In genomic region chr6:57316581-57317059, GRCh38 we compare ENCODE assay signal across 8 cellular contexts. TPM values are rescaled to one million over a fixed set of nuclear protein-coding genes. Genes with fewer than 3 reads are reported as not detected.
DNase-seq lines count a peak whose midpoint lies in the region; ATAC-seq and TF ChIP-seq lines count a peak whose summit lies in the region.

No MANE protein-coding gene starts in this region.

- H3K27me3 Mint-ChIP-seq in chondrocyte (ENCODE audit: low read depth) = no peaks in the 10 kb centered on the region

- H3K4me1 Mint-ChIP-seq in chondrocyte (ENCODE audit: low read depth) = peaks cover 58% of the 10 kb centered on the region

- peak overlapping the region; percentile 97 for H3K27ac Mint-ChIP-seq in chondrocyte (ENCODE audit: unreplicated experiment)

- DNase-seq in AG09309 (ENCODE audit: low read depth) = peak; percentile 75
- DNase-seq in NCI-H2227 treated with DMSO at 0.1 percent for 48 hours (lab: John Stamatoyannopoulos, UW) = peak; percentile 74
- peak; percentile 69 for DNase-seq in activated CD4-positive, CD25-positive, alpha-beta regulatory T cell treated with anti-CD3 and anti-CD28 coated beads, Interleukin-2, amount 50 U/mL, for 16 hours (ENCODE audit: low read depth, low spot score)
- no peak for DNase-seq in chondrocyte (ENCODE audit: low spot score)
- peak; percentile 90 for DNase-seq in kidney glomerular epithelial cell (lab: John Stamatoyannopoulos, UW)
- peak; percentile 50 to 70 (median 62) for DNase-seq in stimulated activated CD4-positive, alpha-beta T cell treated with anti-CD3 and anti-CD28 coated beads, Interleukin-1b, Interleukin-23, amount 100 ng/mL, for 24 hours (ENCODE audit: low read depth in 4 of 4, low spot score in 1 of 4)

- H3K36me3 Mint-ChIP-seq in chondrocyte (ENCODE audit: low read depth) = peaks cover 11% of the 10 kb centered on the region

- H3K9me3 Mint-ChIP-seq in chondrocyte (ENCODE audit: low read depth) = no peaks in the 10 kb centered on the region

- peak overlapping the region; percentile 85 for H3K4me3 ChIP-seq in AG09309 (ENCODE audit: control insufficient read depth, low read depth, low read length)

- peak overlapping the region; percentile 99 for H3K4me3 Mint-ChIP-seq in chondrocyte (ENCODE audit: unreplicated experiment)

- ATAC-seq in GM18873 (IDR thresholded peaks at IDR 0.05; ENCODE audit: low FRiP score, unreplicated experiment) (peak; percentile 93), HG03139 (IDR thresholded peaks at IDR 0.05; ENCODE audit: unreplicated experiment) (peak; percentile 80)

- TF ChIP-seq CTCF in AG09309 (IDR thresholded peaks at IDR 0.05; ENCODE audit: control insufficient read depth, insufficient read depth, low read depth, low read length, missing control alignments) (peak; percentile 76), chondrocyte (IDR thresholded peaks at IDR 0.05) (peak; percentile 97)

RNA-seq across cellular contexts. Expression of gene PRIM2, which starts 0.8 kb away (rescaled TPM):
- 10.8 to 19.1 TPM (median 11.6 TPM) in 3 replicates for total RNA-seq in chondrocyte
